Comparison of ENCODE assay signal across 20 cellular contexts in the genomic region with DNA sequence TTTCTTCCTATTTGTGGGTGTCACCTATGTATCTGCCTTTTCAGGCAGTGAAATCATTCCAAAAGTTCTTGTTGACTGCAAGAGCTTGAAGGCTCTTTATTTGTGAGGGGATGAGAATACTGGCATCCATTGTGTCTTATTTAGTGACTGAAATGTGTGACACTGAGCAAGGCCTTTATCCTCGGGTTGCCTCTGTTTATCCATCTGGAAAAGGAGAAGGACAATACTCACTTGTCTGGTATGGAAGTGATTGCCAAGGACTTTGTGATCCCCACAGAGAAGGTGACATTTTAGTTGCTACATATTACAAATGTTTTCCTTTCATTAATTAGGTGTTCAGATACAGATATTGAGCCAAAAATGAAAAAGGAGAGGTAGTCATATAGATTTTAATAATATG.
DNase-seq lines count a peak whose midpoint lies in the region; ATAC-seq lines count a peak whose summit lies in the region.
"Had no signal": no experiment of that assay in that cellular context is flagged by ENCODE, and none has a peak within 500 bp of the region (broad histone marks: within the 10 kb centered on the region; RNA-seq: fewer than 3 reads in every experiment).

No MANE protein-coding gene starts in this region.

- DNase-seq in Ammon's horn (ENCODE audit: low spot score) = peak; percentile 91
- peak; percentile 60 for DNase-seq in SK-MEL-5 (ENCODE audit: low read depth, low spot score)
- DNase-seq in globus pallidus (ENCODE audit: low spot score) = peak; percentile 92
- peak; percentile 87 for DNase-seq in putamen (ENCODE audit: low spot score)
- no peak for DNase-seq in retina
- DNase-seq in stimulated activated CD4-positive, alpha-beta T cell treated with anti-CD3 and anti-CD28 coated beads, Interleukin-15, amount 100 ng/mL, for 24 hours = no peak
- DNase-seq: activated CD4-positive, CD25-positive, alpha-beta regulatory T cell; activated T-cell treated with anti-CD3 and anti-CD28 coated beads, Interleukin-2, amount 50 U/mL, for 24 hours; CD8-positive, alpha-beta memory T cell; DMS 273 treated with DMSO at 0.1 percent for 48 hours; endodermal cell; NCI-H1417 treated with DMSO at 0.1 percent for 48 hours; NCI-H2081; NCI-H2227 treated with DMSO at 0.1 percent for 48 hours; NCI-H526; PC-3; T-helper 17 cell had no signal

- ATAC-seq in HG03565 (IDR thresholded peaks at IDR 0.05; ENCODE audit: unreplicated experiment) = no peak
- ATAC-seq: PC-3; Right ventricle myocardium inferior; stimulated activated memory B cell treated with anti-CD40 and anti-IgM and Interleukin-4, amounts not matched to agents 10 μg/mL and 1 μg/mL and 100 μg/mL, for 72 hours; T-helper 17 cell had no signal

- in situ Hi-C loops in SK-MEL-5 (cut with HindIII; ENCODE audit: low pct_unique_long_range_greater_than_20kb, low sequenced_read_pairs) = no loop called here

Comparison
In these comparisons a context has a peak if more than half of its experiments do, and no peak if none do; other contexts are left out.
1. DNase-seq: peak in Ammon's horn (single experiment), SK-MEL-5 (single experiment), globus pallidus (single experiment) and putamen (single experiment); none in retina (single experiment) and stimulated activated CD4-positive, alpha-beta T cell treated with anti-CD3 and anti-CD28 coated beads, Interleukin-15, amount 100 ng/mL, for 24 hours (single experiment).